10 cellular contexts compared by ENCODE assay signal in the genomic region with DNA sequence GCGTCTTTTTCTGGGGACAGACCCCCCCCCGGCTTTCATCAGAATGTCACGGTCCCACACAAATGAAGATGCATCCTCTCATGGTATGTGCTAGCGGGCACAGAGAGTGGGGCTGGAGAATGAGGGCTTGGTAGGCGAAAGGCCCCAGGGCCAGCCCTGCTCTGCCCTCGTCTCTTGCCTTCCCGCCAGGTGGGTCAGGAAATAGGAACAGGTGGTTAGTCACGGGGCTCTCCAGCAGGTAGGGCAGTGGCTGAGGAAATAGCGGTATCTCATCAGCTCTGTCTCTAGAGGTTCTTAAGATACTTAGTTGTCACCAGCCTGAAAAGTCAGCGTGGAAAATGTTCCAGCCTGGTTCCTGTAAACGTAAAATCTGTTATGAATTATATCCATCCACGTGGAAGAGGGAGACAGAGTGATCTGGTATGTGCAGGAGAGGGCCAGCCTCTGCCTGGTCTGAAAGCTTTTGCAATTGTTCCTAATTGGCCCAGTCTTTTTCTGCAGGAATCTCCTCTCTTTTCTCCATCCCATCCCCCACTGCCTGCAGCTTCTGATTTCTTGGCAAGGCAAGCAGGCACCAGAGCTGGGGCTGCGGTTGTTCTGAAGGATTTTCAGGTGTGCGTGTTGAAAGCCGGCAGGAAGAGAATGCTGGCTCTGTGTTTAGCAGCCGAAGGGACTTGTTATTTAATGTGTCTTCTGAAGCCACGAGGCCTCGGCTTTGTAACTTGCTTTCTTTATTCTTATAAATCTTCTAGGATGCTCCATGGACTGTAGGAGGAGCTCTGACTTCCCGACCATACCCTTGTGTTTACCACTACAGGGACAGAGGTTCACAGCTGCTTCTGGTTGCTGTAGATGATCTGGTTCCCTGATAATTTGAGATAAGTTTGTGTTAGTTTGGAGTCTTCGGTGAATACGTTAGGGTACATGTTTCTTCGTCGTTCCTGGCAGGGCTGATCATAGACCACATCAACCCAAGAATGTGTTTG.
DNase-seq lines count a peak whose midpoint lies in the region; ATAC-seq and TF ChIP-seq lines count a peak whose summit lies in the region.
"Had no signal": no experiment of that assay in that cellular context is flagged by ENCODE, and none has a peak within 500 bp of the region (broad histone marks: within the 10 kb centered on the region; RNA-seq: fewer than 3 reads in every experiment).

No MANE protein-coding gene starts in this region.

- H3K9me3 ChIP-seq in left lung (no peaks in the 10 kb centered on the region), vagina (no peaks in the 10 kb centered on the region)

- H3K9me3 Mint-ChIP-seq in chondrocyte (ENCODE audit: low read depth) = no peaks in the 10 kb centered on the region
- H3K9me3 Mint-ChIP-seq in stimulated activated naive B cell treated with anti-CD40 and anti-IgM and Interleukin-4, amounts not matched to agents 10 μg/mL and 1 μg/mL and 100 μg/mL, for 72 hours = no peaks in the 10 kb centered on the region

- no peak overlapping the region for H3K27ac ChIP-seq in left lung
- peak overlapping the region; percentile 69 for H3K27ac ChIP-seq in vagina

- peaks cover 0 to 7% of the 10 kb centered on the region in 2 donors for H3K27me3 ChIP-seq in left lung
- no peaks in the 10 kb centered on the region for H3K27me3 ChIP-seq in vagina

- intact Hi-C loops in cardiac septum (cut with DNase I) = no loop called here
- intact Hi-C loops in left cardiac atrium (cut with DNase I) = no loop called here
- intact Hi-C loops in left lung (cut with DNase I) = no loop called here
- intact Hi-C loops in vagina (cut with DNase I) = loop anchor here (10.0 kb wide), 1 partner anchor 71 kb away; no protein-coding TSS in a partner anchor

- H3K4me3 ChIP-seq in left lung (no peak overlapping the region), vagina (peak overlapping the region in 1 of 2 donors; percentile 1)

- TF ChIP-seq POLR2A in vagina (IDR thresholded peaks at IDR 0.05) = no peak

- H3K4me3 Mint-ChIP-seq in chondrocyte (ENCODE audit: unreplicated experiment) = no peak overlapping the region
- H3K4me3 Mint-ChIP-seq in stimulated activated naive B cell treated with anti-CD40 and anti-IgM and Interleukin-4, amounts not matched to agents 10 μg/mL and 1 μg/mL and 100 μg/mL, for 72 hours = no peak overlapping the region
- H3K4me3 Mint-ChIP-seq: activated naive CD8-positive, alpha-beta T cell had no signal

- no peak for ATAC-seq in left cardiac atrium
- peak; percentile 25 for ATAC-seq in left lung
- no peak for ATAC-seq in GM19328 (IDR thresholded peaks at IDR 0.05; ENCODE audit: unreplicated experiment)
- no peak for ATAC-seq in stimulated activated naive B cell treated with anti-CD40 and anti-IgM and Interleukin-4, amounts not matched to agents 10 μg/mL and 1 μg/mL and 100 μg/mL, for 72 hours (replicated peaks)
- ATAC-seq in GM18873 (IDR thresholded peaks at IDR 0.05; ENCODE audit: low FRiP score, unreplicated experiment) = no peak

- peaks cover 41% of the 10 kb centered on the region for H3K4me1 Mint-ChIP-seq in chondrocyte (ENCODE audit: low read depth)
- H3K4me1 Mint-ChIP-seq in stimulated activated naive B cell treated with anti-CD40 and anti-IgM and Interleukin-4, amounts not matched to agents 10 μg/mL and 1 μg/mL and 100 μg/mL, for 72 hours = peaks cover 5 to 9% of the 10 kb centered on the region in 2 donors

- no peaks in the 10 kb centered on the region for H3K27me3 Mint-ChIP-seq in chondrocyte (ENCODE audit: low read depth)
- peaks cover 5 to 6% of the 10 kb centered on the region in 2 donors for H3K27me3 Mint-ChIP-seq in stimulated activated naive B cell treated with anti-CD40 and anti-IgM and Interleukin-4, amounts not matched to agents 10 μg/mL and 1 μg/mL and 100 μg/mL, for 72 hours

- H3K27ac Mint-ChIP-seq in chondrocyte (ENCODE audit: unreplicated experiment) = no peak overlapping the region
- no peak overlapping the region for H3K27ac Mint-ChIP-seq in stimulated activated naive B cell treated with anti-CD40 and anti-IgM and Interleukin-4, amounts not matched to agents 10 μg/mL and 1 μg/mL and 100 μg/mL, for 72 hours
- H3K27ac Mint-ChIP-seq: activated naive CD8-positive, alpha-beta T cell had no signal

- peaks cover 0 to 5% of the 10 kb centered on the region in 2 donors for H3K4me1 ChIP-seq in left lung
- H3K4me1 ChIP-seq in vagina = peaks cover 30% of the 10 kb centered on the region

- H3K36me3 Mint-ChIP-seq in chondrocyte (ENCODE audit: low read depth) = peaks cover 3% of the 10 kb centered on the region
- no peaks in the 10 kb centered on the region for H3K36me3 Mint-ChIP-seq in stimulated activated naive B cell treated with anti-CD40 and anti-IgM and Interleukin-4, amounts not matched to agents 10 μg/mL and 1 μg/mL and 100 μg/mL, for 72 hours
- H3K36me3 Mint-ChIP-seq: activated naive CD8-positive, alpha-beta T cell had no signal

- H3K36me3 ChIP-seq in left lung (no peaks in the 10 kb centered on the region), vagina (no peaks in the 10 kb centered on the region)

- TF ChIP-seq CTCF in chondrocyte (IDR thresholded peaks at IDR 0.05) (peak; percentile 66), left lung (IDR thresholded peaks at IDR 0.05) (no peak), vagina (IDR thresholded peaks at IDR 0.05) (no peak)

- DNase-seq in cardiac septum (ENCODE audit: low spot score) = peak; percentile 67
- DNase-seq in left cardiac atrium = no peak
- DNase-seq in chondrocyte (ENCODE audit: low spot score) = no peak
- no peak for DNase-seq in left lung
- no peak for DNase-seq in vagina (ENCODE audit: extremely low spot score in 2 of 2)
- DNase-seq in stimulated activated naive B cell treated with anti-CD40 and anti-IgM and Interleukin-4, amounts not matched to agents 10 μg/mL and 1 μg/mL and 100 μg/mL, for 72 hours = no peak
- DNase-seq: NCI-H1694 treated with DMSO at 0.1 percent for 48 hours had no signal
